In genomic region chr12:124605869-124606774, GRCh38 we compare ENCODE assay signal across 21 cellular contexts. TPM values are rescaled to one million over a fixed set of nuclear protein-coding genes. Genes with fewer than 3 reads are reported as not detected.
A peak's percentile ranks its signal among the peaks of the same experiment; 100 is the strongest.
DNase-seq lines count a peak whose midpoint lies in the region; ATAC-seq and TF ChIP-seq lines count a peak whose summit lies in the region.
"Had no signal": no experiment of that assay in that cellular context is flagged by ENCODE, and none has a peak within 500 bp of the region (broad histone marks: within the 10 kb centered on the region; RNA-seq: fewer than 3 reads in every experiment).

No MANE protein-coding gene starts in this region.

- H3K4me3 ChIP-seq in Loucy (ENCODE audit: low read length, poor library complexity, severe bottlenecking) = no peak overlapping the region
- H3K4me3 ChIP-seq in duodenal mucosa (ENCODE audit: low read depth in 1 of 2, low read length in 2 of 2) = peak overlapping the region in 1 of 2 donors; percentile 18
- H3K4me3 ChIP-seq: breast epithelium, dorsolateral prefrontal cortex, smooth muscle cell had no signal

- no peak for ATAC-seq in activated T-cell treated with anti-CD3 and anti-CD28 coated beads, Interleukin-2, amount 50 U/mL, for 72 hours (replicated peaks in 1 of 2)
- ATAC-seq in GM21723 (IDR thresholded peaks at IDR 0.05; ENCODE audit: unreplicated experiment) = no peak
- ATAC-seq: activated naive CD8-positive, alpha-beta T cell treated with anti-CD3 and anti-CD28 coated beads, Interleukin-2, amount 50 U/mL, for 24 hours; activated T-helper 17 cell treated with anti-CD3 and anti-CD28 coated beads, Interleukin-2, amount 50 U/mL, for 72 hours; natural killer cell treated with Interleukin-12 subunit alpha and Interleukin-12 subunit beta and Interleukin-15 and Interleukin-18, amount 100 ng/mL, for 72 hours had no signal

- peaks cover 59% of the 10 kb centered on the region for H3K4me1 ChIP-seq in Loucy (ENCODE audit: insufficient read depth, low read length, poor library complexity, severe bottlenecking)
- H3K4me1 ChIP-seq in duodenal mucosa (ENCODE audit: control insufficient read depth in 1 of 2, insufficient read depth in 2 of 2, low read length in 2 of 2) = peaks cover 66 to 73% of the 10 kb centered on the region in 2 donors

- peak overlapping the region; percentile 17 for H3K27ac ChIP-seq in duodenal mucosa (ENCODE audit: low read depth, low read length)
- H3K27ac ChIP-seq: breast epithelium, dorsolateral prefrontal cortex had no signal

- no peaks in the 10 kb centered on the region for H4K20me1 ChIP-seq in Loucy (ENCODE audit: insufficient read depth, low read length, poor library complexity, severe bottlenecking)

- DNase-seq in GDM1 (lab: John Stamatoyannopoulos, UW) (peak; percentile 71), KG1 (lab: John Stamatoyannopoulos, UW) (no peak), germinal center (ENCODE audit: low spot score) (no peak)
- no peak for DNase-seq in activated T-cell treated with anti-CD3 and anti-CD28 coated beads, Interleukin-2, amount 50 U/mL, for 72 hours
- DNase-seq: activated naive CD8-positive, alpha-beta T cell treated with anti-CD3 and anti-CD28 coated beads, Interleukin-2, amount 50 U/mL, for 24 hours; dorsolateral prefrontal cortex; glutamatergic neuron; immature natural killer cell; mammary epithelial cell; NCI-H1436; NCI-H446 treated with DMSO at 0.1 percent for 48 hours; SHP77 treated with DMSO at 0.1 percent for 48 hours; stimulated activated CD8-positive, alpha-beta memory T cell treated with anti-CD3 and anti-CD28 coated beads, Interleukin-4, amount 100 ng/mL, for 48 hours had no signal

- H2AFZ ChIP-seq in Loucy (ENCODE audit: low read length) = no peak overlapping the region

- H3K4me3 Mint-ChIP-seq in nephron = no peak overlapping the region
- H3K4me3 Mint-ChIP-seq in activated T-cell treated with anti-CD3 and anti-CD28 coated beads, Interleukin-2, amount 50 U/mL, for 72 hours = no peak overlapping the region
- H3K4me3 Mint-ChIP-seq: activated naive CD8-positive, alpha-beta T cell treated with anti-CD3 and anti-CD28 coated beads, Interleukin-2, amount 50 U/mL, for 24 hours; activated T-helper 17 cell treated with anti-CD3 and anti-CD28 coated beads, Interleukin-2, amount 50 U/mL, for 72 hours; immature natural killer cell; natural killer cell treated with Interleukin-12 subunit alpha and Interleukin-12 subunit beta and Interleukin-15 and Interleukin-18, amount 100 ng/mL, for 72 hours had no signal

- H3K36me3 ChIP-seq in Loucy (ENCODE audit: insufficient read depth, low read length) (no peaks in the 10 kb centered on the region), duodenal mucosa (ENCODE audit: control insufficient read depth in 1 of 2, insufficient read depth in 2 of 2, low read length in 2 of 2) (no peaks in the 10 kb centered on the region)
- H3K36me3 ChIP-seq: breast epithelium had no signal

- H3K9me3 ChIP-seq in Loucy (ENCODE audit: insufficient read depth, low read depth, low read length) (no peaks in the 10 kb centered on the region), duodenal mucosa (ENCODE audit: control insufficient read depth in 1 of 2, low read length in 2 of 2) (no peaks in the 10 kb centered on the region)
- H3K9me3 ChIP-seq: breast epithelium had no signal

- H3K27me3 ChIP-seq in Loucy (ENCODE audit: insufficient read depth, low read length, poor library complexity, severe bottlenecking) (no peaks in the 10 kb centered on the region), duodenal mucosa (ENCODE audit: control insufficient read depth in 1 of 2, insufficient read depth in 2 of 2, low read length in 2 of 2) (no peaks in the 10 kb centered on the region)
- H3K27me3 ChIP-seq: breast epithelium, dorsolateral prefrontal cortex had no signal

- peaks cover 9% of the 10 kb centered on the region for H3K27me3 Mint-ChIP-seq in nephron (ENCODE audit: low read depth)
- peaks cover 46% of the 10 kb centered on the region for H3K27me3 Mint-ChIP-seq in activated T-cell treated with anti-CD3 and anti-CD28 coated beads, Interleukin-2, amount 50 U/mL, for 72 hours (ENCODE audit: low read depth)

- no peaks in the 10 kb centered on the region for H3K36me3 Mint-ChIP-seq in nephron (ENCODE audit: low read depth)
- no peaks in the 10 kb centered on the region for H3K36me3 Mint-ChIP-seq in activated T-cell treated with anti-CD3 and anti-CD28 coated beads, Interleukin-2, amount 50 U/mL, for 72 hours (ENCODE audit: insufficient read depth in 2 of 2)
- H3K36me3 Mint-ChIP-seq: immature natural killer cell; natural killer cell treated with Interleukin-12 subunit alpha and Interleukin-12 subunit beta and Interleukin-15 and Interleukin-18, amount 100 ng/mL, for 72 hours had no signal

- no peak for TF ChIP-seq CTCF in Loucy (conservative IDR thresholded peaks at IDR 0.05; ENCODE audit: low read length)
- no peak for TF ChIP-seq CTCF in nephron (IDR thresholded peaks at IDR 0.05; ENCODE audit: unreplicated experiment in 3 of 3)

- H3F3A ChIP-seq in Loucy (ENCODE audit: low read depth) = peaks cover 4% of the 10 kb centered on the region; the same call in 1 of the 2 replicates

- no peaks in the 10 kb centered on the region for H3K9me2 ChIP-seq in Loucy (replicated peaks; ENCODE audit: low read depth, low read length)

- peak overlapping the region; percentile 40 for H3K4me2 ChIP-seq in Loucy (ENCODE audit: low read depth, low read length, poor library complexity, severe bottlenecking)
- H3K4me2 ChIP-seq: smooth muscle cell had no signal

- H3K4me1 Mint-ChIP-seq in nephron = peaks cover 64% of the 10 kb centered on the region
- H3K4me1 Mint-ChIP-seq in activated T-cell treated with anti-CD3 and anti-CD28 coated beads, Interleukin-2, amount 50 U/mL, for 72 hours (ENCODE audit: low read depth) = peaks cover 22% of the 10 kb centered on the region

- H3K9ac ChIP-seq in Loucy (ENCODE audit: low read depth, low read length, poor library complexity, severe bottlenecking) (peak overlapping the region; percentile 53), duodenal mucosa (ENCODE audit: low read depth in 1 of 2, low read length in 2 of 2) (peak overlapping the region; percentile 13 to 28)

- peak overlapping the region; percentile 69 to 93 (median 86) for H3K27ac Mint-ChIP-seq in nephron
- no peak overlapping the region for H3K27ac Mint-ChIP-seq in activated T-cell treated with anti-CD3 and anti-CD28 coated beads, Interleukin-2, amount 50 U/mL, for 72 hours
- H3K27ac Mint-ChIP-seq: activated naive CD8-positive, alpha-beta T cell treated with anti-CD3 and anti-CD28 coated beads, Interleukin-2, amount 50 U/mL, for 24 hours; activated T-helper 17 cell treated with anti-CD3 and anti-CD28 coated beads, Interleukin-2, amount 50 U/mL, for 72 hours; immature natural killer cell; natural killer cell treated with Interleukin-12 subunit alpha and Interleukin-12 subunit beta and Interleukin-15 and Interleukin-18, amount 100 ng/mL, for 72 hours had no signal

- H3K79me2 ChIP-seq in Loucy (ENCODE audit: insufficient read depth, low read length) = no peaks in the 10 kb centered on the region

- H3K9me3 Mint-ChIP-seq in nephron = peaks cover 2% of the 10 kb centered on the region
- H3K9me3 Mint-ChIP-seq in activated T-cell treated with anti-CD3 and anti-CD28 coated beads, Interleukin-2, amount 50 U/mL, for 72 hours = no peaks in the 10 kb centered on the region
- H3K9me3 Mint-ChIP-seq: activated naive CD8-positive, alpha-beta T cell treated with anti-CD3 and anti-CD28 coated beads, Interleukin-2, amount 50 U/mL, for 24 hours; activated T-helper 17 cell treated with anti-CD3 and anti-CD28 coated beads, Interleukin-2, amount 50 U/mL, for 72 hours; immature natural killer cell; natural killer cell treated with Interleukin-12 subunit alpha and Interleukin-12 subunit beta and Interleukin-15 and Interleukin-18, amount 100 ng/mL, for 72 hours had no signal

RNA-seq across cellular contexts. Expression of gene NCOR2, which starts 38.7 kb away (rescaled TPM):
- 100 to 1,000 TPM; 125 to 142 TPM for total RNA-seq in activated T-cell treated with anti-CD3 and anti-CD28 coated beads, Interleukin-2, amount 50 U/mL, for 72 hours
